In the genomic region with DNA sequence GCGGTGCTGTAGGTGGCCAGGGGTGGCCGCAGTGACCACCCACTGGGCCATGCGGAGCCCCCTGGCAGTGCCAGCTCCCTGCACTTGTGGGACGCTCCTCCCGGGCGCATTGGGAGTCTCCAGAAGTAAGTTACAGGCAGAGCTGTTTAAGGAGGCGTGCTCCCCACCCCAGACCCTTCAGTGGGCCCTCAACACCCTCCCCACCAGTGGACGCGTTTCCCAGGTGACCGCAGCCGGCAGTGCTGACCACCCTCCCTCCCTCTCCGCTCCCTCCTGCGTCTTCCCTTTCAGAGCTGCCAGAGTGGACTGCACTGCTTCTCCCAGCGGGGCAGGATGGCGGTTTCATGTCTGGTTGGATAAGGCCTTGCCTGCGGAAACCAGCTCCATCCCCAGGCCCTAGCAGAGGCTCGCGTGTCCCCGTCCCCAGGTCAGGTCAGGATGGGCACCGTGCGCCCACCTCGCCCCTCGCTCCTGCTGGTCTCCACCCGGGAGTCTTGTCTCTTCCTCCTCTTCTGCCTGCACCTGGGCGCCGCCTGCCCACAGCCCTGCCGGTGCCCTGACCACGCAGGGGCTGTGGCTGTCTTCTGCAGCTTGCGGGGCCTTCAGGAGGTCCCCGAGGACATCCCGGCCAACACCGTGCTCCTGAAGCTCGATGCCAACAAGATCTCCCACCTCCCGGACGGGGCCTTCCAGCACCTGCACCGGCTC, we compare ENCODE assay signal across 1 cellular context.
TF ChIP-seq lines count a peak whose summit lies in the region.

No MANE protein-coding gene starts in this region.

TF ChIP-seq in GM12878, 131 proteins besides CTCF, POLR2A, EP300 and RAD21 (continued from another document):
- TF ChIP-seq MEF2B (IDR thresholded peaks at IDR 0.05; ENCODE audit: partially characterized antibody, poor library complexity, severe bottlenecking) (no peak), SMARCA5 (IDR thresholded peaks at IDR 0.05) (no peak), MTA3 (IDR thresholded peaks at IDR 0.05; ENCODE audit: borderline replicate concordance, low read length) (no peak), CEBPB (IDR thresholded peaks at IDR 0.05; ENCODE audit: borderline replicate concordance in 1 of 2, low read depth in 2 of 2, low read length in 2 of 2) (no peak), HDAC6 (IDR thresholded peaks at IDR 0.05; ENCODE audit: unreplicated experiment) (no peak), NFXL1 (IDR thresholded peaks at IDR 0.05; ENCODE audit: borderline replicate concordance) (no peak), SPI1 (IDR thresholded peaks at IDR 0.05; ENCODE audit: borderline replicate concordance, insufficient read depth, low read depth, low read length) (no peak)
- TF ChIP-seq, protein P1, sequence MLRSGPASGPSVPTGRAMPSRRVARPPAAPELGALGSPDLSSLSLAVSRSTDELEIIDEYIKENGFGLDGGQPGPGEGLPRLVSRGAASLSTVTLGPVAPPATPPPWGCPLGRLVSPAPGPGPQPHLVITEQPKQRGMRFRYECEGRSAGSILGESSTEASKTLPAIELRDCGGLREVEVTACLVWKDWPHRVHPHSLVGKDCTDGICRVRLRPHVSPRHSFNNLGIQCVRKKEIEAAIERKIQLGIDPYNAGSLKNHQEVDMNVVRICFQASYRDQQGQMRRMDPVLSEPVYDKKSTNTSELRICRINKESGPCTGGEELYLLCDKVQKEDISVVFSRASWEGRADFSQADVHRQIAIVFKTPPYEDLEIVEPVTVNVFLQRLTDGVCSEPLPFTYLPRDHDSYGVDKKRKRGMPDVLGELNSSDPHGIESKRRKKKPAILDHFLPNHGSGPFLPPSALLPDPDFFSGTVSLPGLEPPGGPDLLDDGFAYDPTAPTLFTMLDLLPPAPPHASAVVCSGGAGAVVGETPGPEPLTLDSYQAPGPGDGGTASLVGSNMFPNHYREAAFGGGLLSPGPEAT (IDR thresholded peaks at IDR 0.05; ENCODE audit: low read depth) = no peak
- TF ChIP-seq, protein P2, sequence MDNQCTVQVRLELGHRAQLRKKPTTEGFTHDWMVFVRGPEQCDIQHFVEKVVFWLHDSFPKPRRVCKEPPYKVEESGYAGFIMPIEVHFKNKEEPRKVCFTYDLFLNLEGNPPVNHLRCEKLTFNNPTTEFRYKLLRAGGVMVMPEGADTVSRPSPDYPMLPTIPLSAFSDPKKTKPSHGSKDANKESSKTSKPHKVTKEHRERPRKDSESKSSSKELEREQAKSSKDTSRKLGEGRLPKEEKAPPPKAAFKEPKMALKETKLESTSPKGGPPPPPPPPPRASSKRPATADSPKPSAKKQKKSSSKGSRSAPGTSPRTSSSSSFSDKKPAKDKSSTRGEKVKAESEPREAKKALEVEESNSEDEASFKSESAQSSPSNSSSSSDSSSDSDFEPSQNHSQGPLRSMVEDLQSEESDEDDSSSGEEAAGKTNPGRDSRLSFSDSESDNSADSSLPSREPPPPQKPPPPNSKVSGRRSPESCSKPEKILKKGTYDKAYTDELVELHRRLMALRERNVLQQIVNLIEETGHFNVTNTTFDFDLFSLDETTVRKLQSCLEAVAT (IDR thresholded peaks at IDR 0.05) = no peak
- TF ChIP-seq, protein P3, sequence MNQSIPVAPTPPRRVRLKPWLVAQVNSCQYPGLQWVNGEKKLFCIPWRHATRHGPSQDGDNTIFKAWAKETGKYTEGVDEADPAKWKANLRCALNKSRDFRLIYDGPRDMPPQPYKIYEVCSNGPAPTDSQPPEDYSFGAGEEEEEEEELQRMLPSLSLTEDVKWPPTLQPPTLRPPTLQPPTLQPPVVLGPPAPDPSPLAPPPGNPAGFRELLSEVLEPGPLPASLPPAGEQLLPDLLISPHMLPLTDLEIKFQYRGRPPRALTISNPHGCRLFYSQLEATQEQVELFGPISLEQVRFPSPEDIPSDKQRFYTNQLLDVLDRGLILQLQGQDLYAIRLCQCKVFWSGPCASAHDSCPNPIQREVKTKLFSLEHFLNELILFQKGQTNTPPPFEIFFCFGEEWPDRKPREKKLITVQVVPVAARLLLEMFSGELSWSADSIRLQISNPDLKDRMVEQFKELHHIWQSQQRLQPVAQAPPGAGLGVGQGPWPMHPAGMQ (IDR thresholded peaks at IDR 0.05; ENCODE audit: borderline replicate concordance) = no peak
